23 cellular contexts compared by ENCODE assay signal in the genomic region with DNA sequence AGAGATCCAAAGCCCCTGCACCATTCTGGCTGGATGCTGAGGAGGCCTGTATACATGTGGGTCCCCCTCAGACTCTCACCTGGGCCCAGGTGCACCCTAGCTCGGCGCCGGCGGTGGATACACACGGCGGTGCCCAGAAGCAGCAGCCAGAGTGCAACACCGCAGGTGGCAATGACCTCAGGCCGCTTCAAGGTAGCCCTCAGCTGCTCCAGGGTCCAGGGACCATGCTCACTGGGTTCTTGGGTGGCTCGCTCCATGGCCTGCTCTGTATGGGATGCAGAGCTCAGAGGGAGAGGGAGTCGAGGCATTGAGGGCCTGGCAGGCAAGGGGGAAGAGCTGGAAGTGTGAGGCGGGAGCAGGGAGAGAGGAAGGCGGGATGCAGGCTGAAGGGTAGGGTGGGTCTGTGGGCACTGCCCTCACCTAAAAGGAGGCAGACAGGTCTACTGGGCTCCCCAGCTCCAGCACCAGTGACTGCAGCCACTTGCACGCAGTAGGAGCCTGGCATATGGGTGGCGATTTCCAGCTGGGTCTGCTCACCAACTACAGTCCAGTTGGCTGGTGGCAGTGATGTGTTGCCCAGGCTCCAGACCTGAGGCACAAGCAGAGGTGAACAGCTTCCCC. TPM values are rescaled to one million over a fixed set of nuclear protein-coding genes. Genes with fewer than 3 reads are reported as not detected.
DNase-seq lines count a peak whose midpoint lies in the region; ATAC-seq, FAIRE-seq and TF ChIP-seq lines count a peak whose summit lies in the region.
"Had no signal": no experiment of that assay in that cellular context is flagged by ENCODE, and none has a peak within 500 bp of the region (broad histone marks: within the 10 kb centered on the region; RNA-seq: fewer than 3 reads in every experiment).

No MANE protein-coding gene starts in this region.

- H3K4me1 ChIP-seq in endothelial cell of umbilical vein (ENCODE audit: control insufficient read depth, extremely low read depth, insufficient read depth, low read length) (peaks cover 72% of the 10 kb centered on the region), osteoblast (ENCODE audit: insufficient read depth, low read length) (peaks cover 25% of the 10 kb centered on the region), upper lobe of left lung (peaks cover 32 to 48% (median 38%) of the 10 kb centered on the region in 4 donors)

- dilution Hi-C loops in endothelial cell of umbilical vein (cut with MboI; ENCODE audit: extremely low pct_ligation_motif_present, low sequenced_read_pairs) = no loop called here

- TF ChIP-seq POLR2A in endothelial cell of umbilical vein (IDR thresholded peaks at IDR 0.05; ENCODE audit: low read depth, low read length) (peak; percentile 53), upper lobe of left lung (IDR thresholded peaks at IDR 0.05) (no peak)

- H2AFZ ChIP-seq in endothelial cell of umbilical vein (ENCODE audit: low read depth, low read length) = no peak overlapping the region
- H2AFZ ChIP-seq in osteoblast (ENCODE audit: low read length) = no peak overlapping the region
- H2AFZ ChIP-seq: GM23248 had no signal

- no peaks in the 10 kb centered on the region for H3K9me1 ChIP-seq in endothelial cell of umbilical vein (replicated peaks; ENCODE audit: control insufficient read depth, extremely low read depth, insufficient read depth, low read length)

- H3K4me1 Mint-ChIP-seq in activated T-cell treated with anti-CD3 and anti-CD28 coated beads, Interleukin-2, amount 50 U/mL, for 24 hours (ENCODE audit: low read depth) = peaks cover 2% of the 10 kb centered on the region

- no peak overlapping the region for H3K27ac Mint-ChIP-seq in activated T-cell treated with anti-CD3 and anti-CD28 coated beads, Interleukin-2, amount 50 U/mL, for 24 hours

- H3K36me3 Mint-ChIP-seq in activated T-cell treated with anti-CD3 and anti-CD28 coated beads, Interleukin-2, amount 50 U/mL, for 24 hours (ENCODE audit: low read depth) = no peaks in the 10 kb centered on the region
- H3K36me3 Mint-ChIP-seq: CD8-positive, alpha-beta memory T cell had no signal

- CTCF ChIA-PET in endothelial cell of umbilical vein (lab: Charles Lee) = interaction anchor here (1.1 to 3.2 kb wide), 3 partner anchors 10 to 17 kb away, joined by 3 to 13 read pairs (median 6); no protein-coding TSS in a partner anchor

- POLR2A ChIA-PET in endothelial cell of umbilical vein (lab: Charles Lee) = interaction anchor here (1.0 to 4.0 kb wide), 2 partner anchors 11 to 60 kb away, joined by 3 to 23 read pairs; a partner anchor contains a TSS

- FAIRE-seq in endothelial cell of umbilical vein (lab: Jason Lieb, UNC) = no peak
- FAIRE-seq: A204.1, HepG2 had no signal

- H3K4me3 Mint-ChIP-seq in activated T-cell treated with anti-CD3 and anti-CD28 coated beads, Interleukin-2, amount 50 U/mL, for 24 hours = no peak overlapping the region
- H3K4me3 Mint-ChIP-seq: CD8-positive, alpha-beta memory T cell had no signal

- no peaks in the 10 kb centered on the region for H4K20me1 ChIP-seq in endothelial cell of umbilical vein (replicated peaks; ENCODE audit: control insufficient read depth, extremely low read depth, insufficient read depth, low read length)
- no peaks in the 10 kb centered on the region for H4K20me1 ChIP-seq in osteoblast (ENCODE audit: insufficient read depth, low read length)

- no peak for TF ChIP-seq EP300 in upper lobe of left lung (IDR thresholded peaks at IDR 0.05)

- peak; percentile 36 for DNase-seq in activated effector memory CD4-positive, alpha-beta T cell treated with anti-CD3 and anti-CD28 coated beads, Interleukin-2, amount 50 U/mL, for 16 hours
- no peak for DNase-seq in activated effector memory CD4-positive, alpha-beta T cell treated with Interleukin-2 at 50 U/mL for 16 hours
- DNase-seq in endothelial cell of umbilical vein (ENCODE audit: low read depth, low spot score) = no peak
- DNase-seq in osteoblast (ENCODE audit: insufficient read length, low spot score, missing footprints) = peak; percentile 52
- DNase-seq in upper lobe of left lung = no peak
- DNase-seq in superior temporal gyrus (ENCODE audit: extremely low spot score) = no peak
- DNase-seq in activated T-cell treated with anti-CD3 and anti-CD28 coated beads, Interleukin-2, amount 50 U/mL, for 24 hours = no peak
- DNase-seq: CD8-positive, alpha-beta memory T cell; DMS79 treated with DMSO at 0.1 percent for 48 hours; GM23248; NCI-H1436; NCI-H2029; NCI-H2171; NCI-H446; NK-92 treated with Interleukin-12 subunit alpha and Interleukin-12 subunit beta, amount 100 ng/mL, for 24 hours had no signal

- intact Hi-C loops in endothelial cell of umbilical vein (cut with micrococcal nuclease) = loop anchor here (10.0 kb wide), 1 partner anchor 701 kb away; a partner anchor contains a TSS

- H3K27me3 Mint-ChIP-seq in activated T-cell treated with anti-CD3 and anti-CD28 coated beads, Interleukin-2, amount 50 U/mL, for 24 hours = no peaks in the 10 kb centered on the region

- no peak overlapping the region for H3K9ac ChIP-seq in endothelial cell of umbilical vein (replicated peaks; ENCODE audit: extremely low read depth, insufficient read depth, low read length)
- H3K9ac ChIP-seq: BLaER1 treated with 17β-estradiol and CSF1 and Interleukin-3, amounts not matched to agents 10 nM and 100 nM; GM23248; KMS-11 had no signal

- peak overlapping the region; percentile 78 for H3K4me2 ChIP-seq in endothelial cell of umbilical vein (ENCODE audit: insufficient read depth, low read length)
- H3K4me2 ChIP-seq in osteoblast (ENCODE audit: insufficient read depth, low read length) = no peak overlapping the region
- H3K4me2 ChIP-seq: BLaER1 treated with 17β-estradiol and CSF1 and Interleukin-3, amounts not matched to agents 10 nM and 100 nM; KMS-11 had no signal

- H3K79me2 ChIP-seq in endothelial cell of umbilical vein (ENCODE audit: control insufficient read depth, insufficient read depth, low read length) (peaks cover 83% of the 10 kb centered on the region), osteoblast (ENCODE audit: insufficient read depth, low read length) (no peaks in the 10 kb centered on the region)

- H3K27ac ChIP-seq in endothelial cell of umbilical vein (ENCODE audit: insufficient read depth, low read depth, low read length) (peak overlapping the region; percentile 29), osteoblast (ENCODE audit: low read depth, low read length) (no peak overlapping the region), upper lobe of left lung (peak overlapping the region; percentile 84 to 89 (median 86))
- H3K27ac ChIP-seq: BLaER1 treated with 17β-estradiol and CSF1 and Interleukin-3, amounts not matched to agents 10 nM and 100 nM; GM23248; KMS-11 had no signal

- H3K36me3 ChIP-seq in endothelial cell of umbilical vein (ENCODE audit: control insufficient read depth in 2 of 2, extremely low read depth in 1 of 2, insufficient read depth in 2 of 2, low read length in 2 of 2) = peaks cover 47 to 51% of the 10 kb centered on the region in 2 experiments
- H3K36me3 ChIP-seq in osteoblast (ENCODE audit: insufficient read depth, low read length) = no peaks in the 10 kb centered on the region
- peaks cover 0 to 47% (median 0%) of the 10 kb centered on the region in 4 donors for H3K36me3 ChIP-seq in upper lobe of left lung
- H3K36me3 ChIP-seq: BLaER1 treated with 17β-estradiol and CSF1 and Interleukin-3, amounts not matched to agents 10 nM and 100 nM had no signal

- H3K9me3 Mint-ChIP-seq in activated T-cell treated with anti-CD3 and anti-CD28 coated beads, Interleukin-2, amount 50 U/mL, for 24 hours = no peaks in the 10 kb centered on the region
- H3K9me3 Mint-ChIP-seq: CD8-positive, alpha-beta memory T cell had no signal

- ATAC-seq in upper lobe of left lung (ENCODE audit: low FRiP score in 2 of 2) = no peak
- ATAC-seq in GM21390 (IDR thresholded peaks at IDR 0.05; ENCODE audit: unreplicated experiment) = no peak
- ATAC-seq: HepG2 had no signal

- no TSS peak for BruUV-seq in endothelial cell of umbilical vein (replicated peaks; lab: Mats Ljungman, UMichigan)

- no peaks in the 10 kb centered on the region for H3K27me3 ChIP-seq in endothelial cell of umbilical vein (ENCODE audit: control insufficient read depth in 2 of 2, insufficient read depth in 2 of 2, low read length in 2 of 2)
- no peaks in the 10 kb centered on the region for H3K27me3 ChIP-seq in osteoblast (ENCODE audit: insufficient read depth, low read length)
- no peaks in the 10 kb centered on the region for H3K27me3 ChIP-seq in upper lobe of left lung
- H3K27me3 ChIP-seq: BLaER1 treated with 17β-estradiol and CSF1 and Interleukin-3, amounts not matched to agents 10 nM and 100 nM had no signal

- 65 to 85% methylated on average over 6 to 14 of the region's 14 CpGs for WGBS in upper lobe of left lung, 2 donors

- H3K9me3 ChIP-seq in endothelial cell of umbilical vein (replicated peaks; ENCODE audit: control insufficient read depth, insufficient read depth, low read length) (no peaks in the 10 kb centered on the region), osteoblast (ENCODE audit: low read depth, low read length) (no peaks in the 10 kb centered on the region), upper lobe of left lung (no peaks in the 10 kb centered on the region)
- H3K9me3 ChIP-seq: BLaER1 treated with 17β-estradiol and CSF1 and Interleukin-3, amounts not matched to agents 10 nM and 100 nM had no signal

- TF ChIP-seq CTCF in endothelial cell of umbilical vein (IDR thresholded peaks at IDR 0.05; ENCODE audit: extremely low read depth in 1 of 2, insufficient read depth in 1 of 2, low read depth in 1 of 2, low read length in 2 of 2) = no peak
- TF ChIP-seq CTCF in osteoblast (IDR thresholded peaks at IDR 0.05; ENCODE audit: extremely low read depth, low read depth, low read length) = no peak
- no peak for TF ChIP-seq CTCF in upper lobe of left lung (IDR thresholded peaks at IDR 0.05)

- H3K4me3 ChIP-seq in endothelial cell of umbilical vein (replicated peaks in 1 of 3; ENCODE audit: insufficient read depth in 1 of 3, low read depth in 1 of 3, low read length in 3 of 3) (peak overlapping the region in 2 of 3 experiments; percentile 6 to 23), osteoblast (ENCODE audit: insufficient read depth, low read length) (no peak overlapping the region), upper lobe of left lung (peak overlapping the region in 1 of 4 donors; percentile 54)
- H3K4me3 ChIP-seq: BLaER1 treated with 17β-estradiol and CSF1 and Interleukin-3, amounts not matched to agents 10 nM and 100 nM; GM23248 had no signal

RNA-seq across cellular contexts. Expression of a gene that starts 3.8 kb away (rescaled TPM):
- total RNA-seq in endothelial cell of umbilical vein (464 and 474 TPM in 2 replicates), osteoblast (0.36 and 0.59 TPM in 2 replicates), upper lobe of left lung (100 to 1,000 TPM in 2 of 6 donors, 10 to 100 TPM in 4; 17.3 to 111 (median 50.2) TPM)
- polyA plus RNA-seq in endothelial cell of umbilical vein = 260 and 346 TPM in 2 replicates
- polyA plus RNA-seq in endothelial cell of umbilical vein (2011; cell fraction: cytosol; rRNA removed) = 115 and 131 TPM in 2 replicates
- 309 and 459 TPM in 2 replicates for polyA plus RNA-seq in endothelial cell of umbilical vein (2011; cell fraction: nucleus; rRNA removed)
- polyA plus RNA-seq in endothelial cell of umbilical vein (2012) = 220 and 257 TPM in 2 replicates
- 256 and 278 TPM in 2 replicates for polyA minus RNA-seq in endothelial cell of umbilical vein
- not detected for polyA minus RNA-seq in endothelial cell of umbilical vein (2011; cell fraction: cytosol; rRNA and poly(A)+ RNA removed)
- polyA minus RNA-seq in endothelial cell of umbilical vein (2011; cell fraction: nucleus; rRNA and poly(A)+ RNA removed) = 319 and 468 TPM in 2 replicates
- total RNA-seq: CD8-positive, alpha-beta memory T cell; G401 had no signal
- polyA plus RNA-seq: CD8-positive, alpha-beta memory T cell had no signal

RNA-seq across cellular contexts. Expression of a gene that starts 25.2 kb away (rescaled TPM):
- not detected in 2 replicates for total RNA-seq in endothelial cell of umbilical vein
- not detected in 2 replicates for polyA plus RNA-seq in endothelial cell of umbilical vein
- not detected in 2 replicates for polyA plus RNA-seq in endothelial cell of umbilical vein (2011; cell fraction: cytosol; rRNA removed)
- not detected in 2 replicates for polyA plus RNA-seq in endothelial cell of umbilical vein (2011; cell fraction: nucleus; rRNA removed)
- not detected in 2 replicates for polyA plus RNA-seq in endothelial cell of umbilical vein (2012)
- not detected in 2 replicates for polyA minus RNA-seq in endothelial cell of umbilical vein
- not detected for polyA minus RNA-seq in endothelial cell of umbilical vein (2011; cell fraction: cytosol; rRNA and poly(A)+ RNA removed)
- polyA minus RNA-seq in endothelial cell of umbilical vein (2011; cell fraction: nucleus; rRNA and poly(A)+ RNA removed) = not detected in 2 replicates
- under 0.01 TPM in 1 of 2 replicates, not detected in the other for total RNA-seq in osteoblast
- not detected for total RNA-seq in upper lobe of left lung
- total RNA-seq: CD8-positive, alpha-beta memory T cell; G401; GM23248; HepG2; M059J; RPMI7951 had no signal
- polyA plus RNA-seq: CD8-positive, alpha-beta memory T cell; GM23248; HepG2 had no signal

RNA-seq across cellular contexts. Expression of a gene that starts 28.7 kb away (rescaled TPM):
- 19.3 and 27.1 TPM in 2 replicates for total RNA-seq in endothelial cell of umbilical vein
- polyA plus RNA-seq in endothelial cell of umbilical vein = 65.4 and 79.4 TPM in 2 replicates
- polyA plus RNA-seq in endothelial cell of umbilical vein (2011; cell fraction: cytosol; rRNA removed) = 19.2 and 33.6 TPM in 2 replicates
- polyA plus RNA-seq in endothelial cell of umbilical vein (2011; cell fraction: nucleus; rRNA removed) = 203 and 270 TPM in 2 replicates
- polyA plus RNA-seq in endothelial cell of umbilical vein (2012) = 15.1 and 33.3 TPM in 2 replicates
- 11.4 and 20.7 TPM in 2 replicates for polyA minus RNA-seq in endothelial cell of umbilical vein
- polyA minus RNA-seq in endothelial cell of umbilical vein (2011; cell fraction: cytosol; rRNA and poly(A)+ RNA removed) = not detected
- polyA minus RNA-seq in endothelial cell of umbilical vein (2011; cell fraction: nucleus; rRNA and poly(A)+ RNA removed) = 27.5 and 44.7 TPM in 2 replicates
- 12.7 and 18.1 TPM in 2 replicates for total RNA-seq in osteoblast
- total RNA-seq in upper lobe of left lung = 10 to 100 TPM in 2 of 6 donors, 1 to 10 TPM in 4; 6.4 to 40.9 (median 7.5) TPM

RNA-seq across cellular contexts. Expression of a gene that starts 42.0 kb away (rescaled TPM):
- total RNA-seq in endothelial cell of umbilical vein (not detected in 2 replicates), osteoblast (under 0.01 TPM in 1 of 2 replicates, not detected in the other), upper lobe of left lung (under 1 TPM in 1 of 6 donors, not detected in 5; 0.14 TPM)
- polyA plus RNA-seq in endothelial cell of umbilical vein = 0.03 TPM in 1 of 2 replicates, not detected in the other
- 0.01 TPM in 2 replicates for polyA plus RNA-seq in endothelial cell of umbilical vein (2011; cell fraction: cytosol; rRNA removed)
- 0.08 and 0.09 TPM in 2 replicates for polyA plus RNA-seq in endothelial cell of umbilical vein (2011; cell fraction: nucleus; rRNA removed)
- polyA plus RNA-seq in endothelial cell of umbilical vein (2012) = not detected in 2 replicates
- polyA minus RNA-seq in endothelial cell of umbilical vein = 0.12 TPM in 1 of 2 replicates, not detected in the other
- not detected for polyA minus RNA-seq in endothelial cell of umbilical vein (2011; cell fraction: cytosol; rRNA and poly(A)+ RNA removed)
- not detected in 2 replicates for polyA minus RNA-seq in endothelial cell of umbilical vein (2011; cell fraction: nucleus; rRNA and poly(A)+ RNA removed)
- total RNA-seq: CD8-positive, alpha-beta memory T cell; G401; GM23248; M059J; RPMI7951 had no signal
- polyA plus RNA-seq: CD8-positive, alpha-beta memory T cell; GM23248 had no signal

Comparison
In these comparisons a context has a peak if more than half of its experiments do, and no peak if none do; other contexts are left out.
1. DNase-seq: peak in activated effector memory CD4-positive, alpha-beta T cell treated with anti-CD3 and anti-CD28 coated beads, Interleukin-2, amount 50 U/mL, for 16 hours (single experiment) and osteoblast (single experiment); none in activated effector memory CD4-positive, alpha-beta T cell treated with Interleukin-2 at 50 U/mL for 16 hours (single experiment), endothelial cell of umbilical vein (single experiment), upper lobe of left lung (0 of 2), superior temporal gyrus (single experiment) and activated T-cell treated with anti-CD3 and anti-CD28 coated beads, Interleukin-2, amount 50 U/mL, for 24 hours (single experiment).
2. RNA of a gene that starts 3.8 kb away (total RNA-seq): 464 to 474 TPM in endothelial cell of umbilical vein and 17.3 to 111 TPM in upper lobe of left lung; 0.36 to 0.59 TPM in osteoblast; every median in the first group is over 10 times any median in the second.